ENCODE assay signal across 2 cellular contexts in genomic region chr1:158128531-158128930, GRCh38. TPM values are rescaled to one million over a fixed set of nuclear protein-coding genes. Genes with fewer than 3 reads are reported as not detected.
"Had no signal": no experiment of that assay in that cellular context is flagged by ENCODE, and none has a peak within 500 bp of the region (broad histone marks: within the 10 kb centered on the region; RNA-seq: fewer than 3 reads in every experiment).

No MANE protein-coding gene starts in this region.

RNA-seq across cellular contexts. Expression of gene CD1D, which starts 52.2 kb away (rescaled TPM):
- polyA plus RNA-seq: endothelial cell of umbilical vein, fibroblast of lung had no signal
